ENCODE assay signal across 25 cellular contexts in the genomic region with DNA sequence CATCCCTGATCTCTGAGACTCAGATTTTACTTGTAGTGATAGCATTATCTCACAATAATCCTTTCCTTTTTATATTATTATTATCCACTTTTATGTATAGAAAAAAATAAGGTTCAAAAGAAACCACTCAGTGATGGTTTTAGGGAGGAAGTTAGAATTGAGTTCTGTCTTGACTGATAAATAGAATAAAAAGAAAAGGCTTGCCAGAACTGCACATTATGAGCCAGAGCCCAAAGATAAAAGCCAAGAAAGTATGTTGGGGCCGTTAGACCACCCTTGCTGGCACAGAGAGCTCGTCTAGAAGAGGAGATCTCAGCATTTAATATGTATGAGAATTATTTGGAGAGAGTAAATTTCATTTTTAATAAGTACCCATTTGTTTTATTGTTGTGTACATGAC.
"Had no signal": no experiment of that assay in that cellular context is flagged by ENCODE, and none has a peak within 500 bp of the region (broad histone marks: within the 10 kb centered on the region; RNA-seq: fewer than 3 reads in every experiment).

No MANE protein-coding gene starts in this region.

- H3K79me2 ChIP-seq: hepatocyte had no signal

- H3K4me1 ChIP-seq: colonic mucosa, esophagus muscularis mucosa, esophagus squamous epithelium, foreskin keratinocyte, gastrocnemius medialis, gastroesophageal sphincter, heart left ventricle, heart right ventricle had no signal

- H3K27ac ChIP-seq: colonic mucosa, coronary artery, dorsolateral prefrontal cortex, epithelial cell of prostate, esophagus muscularis mucosa, esophagus squamous epithelium, foreskin keratinocyte, gastrocnemius medialis, gastroesophageal sphincter, heart left ventricle, heart right ventricle, hepatocyte had no signal

- H3K27me3 ChIP-seq: colonic mucosa, esophagus muscularis mucosa, esophagus squamous epithelium, foreskin keratinocyte, gastrocnemius medialis, gastroesophageal sphincter, heart left ventricle, heart right ventricle, hepatocyte had no signal

- DNase-seq: colonic mucosa; cortex of kidney; dermis blood vessel endothelial cell; dorsolateral prefrontal cortex; effector CD4-positive, alpha-beta T cell; effector CD8-positive, alpha-beta T cell; effector memory CD4-positive, alpha-beta T cell; effector memory CD8-positive, alpha-beta T cell; endodermal cell; erythroblast; esophagus squamous epithelium; foreskin fibroblast; foreskin keratinocyte; foreskin melanocyte; gastrocnemius medialis; glutamatergic neuron; head of caudate nucleus; heart left ventricle; heart right ventricle had no signal

- H3K36me3 ChIP-seq: colonic mucosa, esophagus muscularis mucosa, esophagus squamous epithelium, gastrocnemius medialis, gastroesophageal sphincter, heart left ventricle, heart right ventricle had no signal

- H3K4me3 Mint-ChIP-seq: dendritic cell treated with granulocyte-macrophage colony-stimulating factor and Interleukin-4, amounts not matched to agents 40 ng/mL and 50 ng/mL, for 4 days; effector memory CD8-positive, alpha-beta T cell; endodermal cell had no signal

- H3K9me3 ChIP-seq: colonic mucosa, esophagus muscularis mucosa, esophagus squamous epithelium, gastrocnemius medialis, gastroesophageal sphincter, heart left ventricle, heart right ventricle had no signal

- H3K27me3 Mint-ChIP-seq: dendritic cell treated with granulocyte-macrophage colony-stimulating factor and Interleukin-4, amounts not matched to agents 40 ng/mL and 50 ng/mL, for 4 days; effector memory CD8-positive, alpha-beta T cell had no signal

- H3K4me1 Mint-ChIP-seq: endodermal cell had no signal

- H3K27ac Mint-ChIP-seq: dendritic cell treated with granulocyte-macrophage colony-stimulating factor and Interleukin-4, amounts not matched to agents 40 ng/mL and 50 ng/mL, for 4 days; effector memory CD8-positive, alpha-beta T cell; endodermal cell had no signal

- H3K4me3 ChIP-seq: colonic mucosa, coronary artery, dorsolateral prefrontal cortex, esophagus muscularis mucosa, esophagus squamous epithelium, gastrocnemius medialis, gastroesophageal sphincter, heart left ventricle, heart right ventricle, hepatocyte had no signal

- H3K4me2 ChIP-seq: hepatocyte had no signal

- H2AFZ ChIP-seq: hepatocyte had no signal
